Comparison of ENCODE assay signal across 22 cellular contexts in the genomic region with DNA sequence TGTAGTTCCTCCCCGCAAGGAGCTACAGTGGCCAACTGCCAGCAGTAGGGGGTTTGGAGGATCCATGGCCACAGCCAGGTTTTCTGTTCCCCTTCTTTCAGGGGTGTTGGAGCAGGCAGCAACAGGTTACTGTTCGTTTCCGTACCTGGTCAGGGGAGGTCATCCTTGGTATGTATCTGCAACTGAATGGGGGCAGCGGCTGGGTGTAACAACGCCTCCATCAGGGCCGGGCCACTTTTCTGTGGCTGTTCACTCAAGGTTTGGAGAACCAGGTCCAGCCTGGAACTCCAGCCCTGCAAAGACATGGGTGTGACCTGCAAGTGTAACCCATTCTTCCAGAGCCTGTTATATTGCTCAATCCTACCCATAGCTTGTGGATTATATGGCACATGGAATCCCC.
DNase-seq lines count a peak whose midpoint lies in the region; ATAC-seq, FAIRE-seq and TF ChIP-seq lines count a peak whose summit lies in the region.
"Had no signal": no experiment of that assay in that cellular context is flagged by ENCODE, and none has a peak within 500 bp of the region (broad histone marks: within the 10 kb centered on the region; RNA-seq: fewer than 3 reads in every experiment).

No MANE protein-coding gene starts in this region.

- no peak for TF ChIP-seq RAD21 in K562 (CRISPR knock-in tag; conservative IDR thresholded peaks at IDR 0.05 in 1 of 2, IDR thresholded peaks at IDR 0.05 in 1 of 2)

- CTCF ChIA-PET in K562 (lab: Yijun Ruan, JAX; ENCODE audit: low intra/inter-chr PET ratio): no interaction called here

- H3K4ac ChIP-seq in neuronal stem cell (ENCODE audit: low read length): no peak overlapping the region

- no peak overlapping the region for H2BK120ac ChIP-seq in neuronal stem cell (ENCODE audit: low read depth, low read length)

- no peak overlapping the region for H2BK15ac ChIP-seq in neuronal stem cell (ENCODE audit: low read length)

- H4K91ac ChIP-seq in neuronal stem cell (ENCODE audit: low read depth, low read length, poor library complexity): no peak overlapping the region

- H3K36me3 ChIP-seq in WERI-Rb-1 (no peaks in the 10 kb centered on the region), K562 (ENCODE audit: control insufficient read depth, insufficient read depth, low read length) (no peaks in the 10 kb centered on the region), neuronal stem cell (replicated peaks in 1 of 2; ENCODE audit: control insufficient read depth in 2 of 2, insufficient read depth in 2 of 2, low read length in 2 of 2) (no peaks in the 10 kb centered on the region)
- no peaks in the 10 kb centered on the region for H3K36me3 ChIP-seq in effector memory CD4-positive, alpha-beta T cell (ENCODE audit: control insufficient read depth, insufficient read depth, low read length)
- H3K36me3 ChIP-seq: BE2C, BLaER1 had no signal

- H3K4me3 ChIP-seq in WERI-Rb-1 (ENCODE audit: low read depth, low read length): no peak overlapping the region
- no peak overlapping the region for H3K4me3 ChIP-seq in K562
- no peak overlapping the region for H3K4me3 ChIP-seq in neuronal stem cell (ENCODE audit: low read length in 2 of 2)
- no peak overlapping the region for H3K4me3 ChIP-seq in effector memory CD4-positive, alpha-beta T cell (ENCODE audit: insufficient read depth, low read depth, low read length, poor library complexity, severe bottlenecking)
- H3K4me3 ChIP-seq: BLaER1 had no signal

- TF ChIP-seq POLR2A in K562 (conservative IDR thresholded peaks at IDR 0.05): no peak

- TF ChIP-seq EP300 in K562 (IDR thresholded peaks at IDR 0.05; ENCODE audit: low read length): no peak

- no TSS peak for BruUV-seq in K562 (replicated peaks; lab: Mats Ljungman, UMichigan)

- H4K8ac ChIP-seq in neuronal stem cell (ENCODE audit: low read depth, low read length): no peak overlapping the region

- H3K23ac ChIP-seq in neuronal stem cell (ENCODE audit: low read depth, low read length, poor library complexity): no peak overlapping the region

- ATAC-seq in K562 (no peak), SK-N-SH treated with all-trans-retinoic acid at 6 μM for 48 hours (no peak)
- ATAC-seq: CD8-positive, alpha-beta T cell had no signal

- intact Hi-C loops in K562 (cut with micrococcal nuclease): no loop called here

- no peaks in the 10 kb centered on the region for H4K20me1 ChIP-seq in K562 (replicated peaks; ENCODE audit: control insufficient read depth, insufficient read depth, low read length)
- H4K20me1 ChIP-seq: BLaER1 had no signal

- H3K9ac ChIP-seq in K562 (ENCODE audit: insufficient read depth in 1 of 2, low read depth in 2 of 2, low read length in 2 of 2) (no peak overlapping the region), neuronal stem cell (ENCODE audit: low read depth, low read length, poor library complexity) (no peak overlapping the region)
- H3K9ac ChIP-seq: BLaER1 had no signal

- DNase-seq in WERI-Rb-1: no peak
- no peak for DNase-seq in K562 (ENCODE audit: extremely low read depth in 1 of 4, low spot score in 3 of 4)
- DNase-seq in neuronal stem cell (ENCODE audit: low spot score): no peak
- DNase-seq in activated CD4-positive, alpha-beta T cell treated with anti-CD3 and anti-CD28 coated beads, Interleukin-2, amount 50 U/mL, for 48 hours: no peak
- DNase-seq in effector memory CD4-positive, alpha-beta T cell: no peak
- DNase-seq: 8988T; ACHN; BE2C; C1 segment of cervical spinal cord; Caco-2; Calu3; CD4-positive, alpha-beta T cell; CD8-positive, alpha-beta T cell; DMS79 treated with DMSO at 0.1 percent for 48 hours; GF-D8 had no signal

- H2BK12ac ChIP-seq in neuronal stem cell (ENCODE audit: low read length): no peak overlapping the region

- WGBS in K562 (ENCODE audit: insufficient coverage, low coverage, missing lambda C conversion rate): under 1% methylated on average over 6 of the region's 6 CpGs
- WGBS in neuronal stem cell (ENCODE audit: extremely low coverage in 2 of 2, insufficient read length in 2 of 2, insufficient replicate concordance in 1 of 2), 2 donors: no CpG with 5 or more reads among the region's 6 CpGs

- H2BK5ac ChIP-seq in neuronal stem cell (ENCODE audit: low read length): no peak overlapping the region

- H3K18ac ChIP-seq in neuronal stem cell (ENCODE audit: low read length): no peak overlapping the region

- H3K14ac ChIP-seq in neuronal stem cell (ENCODE audit: low read length): peak overlapping the region; percentile 42

- H3K27ac ChIP-seq in WERI-Rb-1 (peak overlapping the region; percentile 92), K562 (ENCODE audit: extremely low read depth, low read depth, low read length) (no peak overlapping the region), neuronal stem cell (replicated peaks; ENCODE audit: low read length) (no peak overlapping the region)
- H3K27ac ChIP-seq in effector memory CD4-positive, alpha-beta T cell (ENCODE audit: insufficient read depth, low read length, poor library complexity, severe bottlenecking): no peak overlapping the region
- H3K27ac ChIP-seq: BLaER1 had no signal

- POLR2A ChIA-PET in K562 (lab: Yijun Ruan, JAX): interaction anchor here (0.7 to 1.5 kb wide), 2 partner anchors 10 to 791 kb away, joined by 3 to 4 read pairs; no protein-coding TSS in a partner anchor

- H3K4me2 ChIP-seq in K562 (ENCODE audit: insufficient read depth, low read length) (no peak overlapping the region), neuronal stem cell (ENCODE audit: insufficient read depth, low read length, poor library complexity, severe bottlenecking) (no peak overlapping the region)
- H3K4me2 ChIP-seq: BLaER1 had no signal

- no peaks in the 10 kb centered on the region for H3K4me1 ChIP-seq in K562 (replicated peaks in 1 of 2; ENCODE audit: control insufficient read depth in 2 of 2, insufficient read depth in 2 of 2, low read length in 2 of 2)
- no peaks in the 10 kb centered on the region for H3K4me1 ChIP-seq in neuronal stem cell (ENCODE audit: control insufficient read depth in 2 of 2, insufficient read depth in 1 of 2, low read depth in 1 of 2, low read length in 2 of 2)
- no peaks in the 10 kb centered on the region for H3K4me1 ChIP-seq in effector memory CD4-positive, alpha-beta T cell (ENCODE audit: control insufficient read depth, insufficient read depth, low read length, poor library complexity, severe bottlenecking)
- H3K4me1 ChIP-seq: BE2C, BLaER1, Caco-2 had no signal

- in situ Hi-C loops in K562 (cut with MboI): no loop called here

- H3K27me3 ChIP-seq in WERI-Rb-1 (ENCODE audit: insufficient read depth, low read depth, severe bottlenecking) (no peaks in the 10 kb centered on the region), K562 (ENCODE audit: control insufficient read depth in 2 of 2, insufficient read depth in 2 of 2, low read length in 2 of 2) (no peaks in the 10 kb centered on the region), neuronal stem cell (ENCODE audit: control insufficient read depth in 3 of 3, insufficient read depth in 3 of 3, low read depth in 1 of 3, low read length in 3 of 3) (no peaks in the 10 kb centered on the region)
- H3K27me3 ChIP-seq in effector memory CD4-positive, alpha-beta T cell (replicated peaks; ENCODE audit: control insufficient read depth, insufficient read depth, low read length, poor library complexity, severe bottlenecking): no peaks in the 10 kb centered on the region
- H3K27me3 ChIP-seq: BE2C, BLaER1 had no signal

- H3K79me2 ChIP-seq in K562 (ENCODE audit: control insufficient read depth, insufficient read depth, low read length): no peaks in the 10 kb centered on the region

- H3K9me3 ChIP-seq in WERI-Rb-1 (ENCODE audit: severe bottlenecking) (peaks cover 22% of the 10 kb centered on the region), K562 (replicated peaks; ENCODE audit: control insufficient read depth, insufficient read depth, low read depth, low read length) (peaks cover 10% of the 10 kb centered on the region; the same call in 1 of the 2 replicates), neuronal stem cell (replicated peaks in 1 of 2; ENCODE audit: control insufficient read depth in 2 of 2, insufficient read depth in 1 of 2, low read depth in 1 of 2, low read length in 2 of 2) (peaks cover 0 to 12% of the 10 kb centered on the region in 2 donors)
- H3K9me3 ChIP-seq in effector memory CD4-positive, alpha-beta T cell (ENCODE audit: control insufficient read depth, low read length): no peaks in the 10 kb centered on the region
- H3K9me3 ChIP-seq: BE2C had no signal

- H2AK5ac ChIP-seq in neuronal stem cell (ENCODE audit: low read depth, low read length): no peak overlapping the region

- FAIRE-seq in K562 (lab: Jason Lieb, UNC): no peak
- FAIRE-seq: A204.1, D721Med, G401.6, GM12891, GM19239 had no signal

- no peak for TF ChIP-seq CTCF in WERI-Rb-1 (IDR thresholded peaks at IDR 0.05; ENCODE audit: low read depth, low read length)
- TF ChIP-seq CTCF in K562 (IDR thresholded peaks at IDR 0.05 in 2 of 3, conservative IDR thresholded peaks at IDR 0.05 in 1 of 3; ENCODE audit: insufficient read depth in 2 of 3, low read depth in 1 of 3, low read length in 3 of 3): no peak

- H3K9me1 ChIP-seq in K562 (ENCODE audit: control insufficient read depth, insufficient read depth, low read length): no peaks in the 10 kb centered on the region

- no peaks in the 10 kb centered on the region for H3K79me1 ChIP-seq in neuronal stem cell (ENCODE audit: low read depth, low read length)

- no peak overlapping the region for H2AFZ ChIP-seq in K562 (ENCODE audit: low read depth, low read length)
- H2AFZ ChIP-seq in neuronal stem cell (ENCODE audit: low read length): no peak overlapping the region

TF ChIP-seq in K562, 482 proteins besides CTCF, POLR2A, EP300 and RAD21:
- TF ChIP-seq SRSF9 (IDR thresholded peaks at IDR 0.05; ENCODE audit: borderline replicate concordance, low read depth, low read length): no peak
- TF ChIP-seq CEBPB (tag; IDR thresholded peaks at IDR 0.05): peak; percentile 28; the same call in 1 of the 2 replicates

TF ChIP-seq in SK-N-SH treated with all-trans-retinoic acid at 6 μM for 48 hours, 23 proteins besides CTCF, POLR2A, EP300 and RAD21:
- no peak for TF ChIP-seq ESRRG (CRISPR knock-in tag; IDR thresholded peaks at IDR 0.05)
- TF ChIP-seq ISL1 (CRISPR knock-in tag; IDR thresholded peaks at IDR 0.05): no peak
